Comparison of ENCODE assay signal across 24 cellular contexts in the genomic region with DNA sequence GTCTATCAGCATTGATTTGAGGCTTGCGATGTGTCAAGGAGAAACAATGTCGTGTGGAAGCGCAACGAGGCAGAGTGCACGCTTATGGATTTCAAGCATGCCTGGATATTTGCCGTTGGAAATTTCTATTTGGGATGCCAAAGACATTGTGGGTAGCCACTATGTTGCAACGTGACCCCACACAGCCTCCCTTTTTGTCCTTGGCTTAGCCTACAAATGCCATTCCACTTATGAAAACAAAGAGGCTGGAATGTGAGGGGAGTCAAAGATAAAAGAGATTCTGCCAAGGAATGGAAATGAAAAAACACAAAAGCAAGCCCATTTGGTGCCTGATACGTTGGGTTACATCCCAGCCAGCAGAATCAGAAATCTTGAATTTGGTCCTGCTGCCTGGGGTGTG.
"Had no signal": no experiment of that assay in that cellular context is flagged by ENCODE, and none has a peak within 500 bp of the region (broad histone marks: within the 10 kb centered on the region; RNA-seq: fewer than 3 reads in every experiment).

No MANE protein-coding gene starts in this region.

- H3K9me3 ChIP-seq: colonic mucosa, heart right ventricle, right atrium auricular region, sigmoid colon, thoracic aorta, transverse colon had no signal

- H3K27ac Mint-ChIP-seq: naive B cell, nephron progenitor cell had no signal

- H3K4me3 Mint-ChIP-seq: naive B cell, nephron progenitor cell had no signal

- H3K4me1 ChIP-seq: colonic mucosa, heart right ventricle, right atrium auricular region, sigmoid colon, stomach, transverse colon had no signal

- H3K27me3 ChIP-seq: colonic mucosa, right atrium auricular region, sigmoid colon, stomach, transverse colon had no signal

- H3K27ac ChIP-seq: colonic mucosa, heart right ventricle, right atrium auricular region, sigmoid colon, stomach, thoracic aorta, transverse colon had no signal

- H3K36me3 ChIP-seq: colonic mucosa, heart right ventricle, right atrium auricular region, sigmoid colon, stomach, thoracic aorta, transverse colon had no signal

- H3K4me3 ChIP-seq: colonic mucosa, heart right ventricle, lung, right atrium auricular region, sigmoid colon, stomach, thoracic aorta, transverse colon had no signal

- DNase-seq: cerebellar nuclear complex; colonic mucosa; dermis blood vessel endothelial cell; effector CD4-positive, alpha-beta T cell; foreskin melanocyte; heart right ventricle; hypothalamus; kidney; left cardiac atrium; left ventricle myocardium superior; mesenchymal stem cell; naive B cell; nephron progenitor cell; posterior cingulate gyrus; sigmoid colon; small intestine; stimulated activated CD4-positive, alpha-beta T cell treated with anti-CD3 and anti-CD28 coated beads, Interleukin-12 subunit alpha, Interleukin-12 subunit beta, amount 100 ng/mL, for 4 hours; stimulated activated naive CD4-positive, alpha-beta T cell; stomach; substantia nigra; transverse colon had no signal

- ATAC-seq: heart right ventricle, left cardiac atrium, left ventricle myocardium superior had no signal

- H3K4me1 Mint-ChIP-seq: naive B cell had no signal
